Comparison of ENCODE assay signal across 24 cellular contexts in the genomic region with DNA sequence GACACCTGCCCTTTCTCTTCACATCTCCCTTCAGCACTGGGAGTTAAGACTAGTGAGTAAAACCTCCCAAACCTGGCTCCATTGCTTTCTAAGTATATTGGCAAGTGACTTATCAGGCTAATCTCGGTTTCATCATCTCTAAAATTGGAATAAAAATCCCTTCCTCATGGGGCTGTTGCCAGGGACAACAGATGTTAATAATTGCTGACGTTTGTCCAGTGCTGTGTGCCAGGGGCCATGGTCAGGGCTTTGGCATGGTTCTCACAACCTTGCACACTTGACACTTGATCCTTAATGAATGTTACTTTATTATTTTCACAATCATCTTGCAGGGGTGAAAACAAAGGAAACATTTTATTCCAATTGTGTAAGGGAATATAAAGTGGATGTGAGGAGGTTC. TPM values are rescaled to one million over a fixed set of nuclear protein-coding genes. Genes with fewer than 3 reads are reported as not detected.
"Had no signal": no experiment of that assay in that cellular context is flagged by ENCODE, and none has a peak within 500 bp of the region (broad histone marks: within the 10 kb centered on the region; RNA-seq: fewer than 3 reads in every experiment).

No MANE protein-coding gene starts in this region.

- H3K9me3 Mint-ChIP-seq: dendritic cell treated with granulocyte-macrophage colony-stimulating factor and Interleukin-4, amounts not matched to agents 40 ng/mL and 50 ng/mL, for 4 days; endodermal cell; nephron progenitor cell; type B pancreatic cell had no signal

- H3K4me3 Mint-ChIP-seq: dendritic cell treated with granulocyte-macrophage colony-stimulating factor and Interleukin-4, amounts not matched to agents 40 ng/mL and 50 ng/mL, for 4 days; endodermal cell; naive thymus-derived CD8-positive, alpha-beta T cell; nephron progenitor cell; stimulated activated effector memory CD8-positive, alpha-beta T cell treated with anti-CD3 and anti-CD28 coated beads, Interleukin-12 subunit alpha, Interleukin-12 subunit beta, amount 100 ng/mL, for 72 hours; type B pancreatic cell had no signal

- H3K27ac Mint-ChIP-seq: dendritic cell treated with granulocyte-macrophage colony-stimulating factor and Interleukin-4, amounts not matched to agents 40 ng/mL and 50 ng/mL, for 4 days; endodermal cell; naive thymus-derived CD8-positive, alpha-beta T cell; nephron progenitor cell; stimulated activated effector memory CD8-positive, alpha-beta T cell treated with anti-CD3 and anti-CD28 coated beads, Interleukin-12 subunit alpha, Interleukin-12 subunit beta, amount 100 ng/mL, for 72 hours; type B pancreatic cell had no signal

- DNase-seq: colonic mucosa; effector CD8-positive, alpha-beta T cell; endodermal cell; foreskin keratinocyte; heart left ventricle; kidney; left lung; naive thymus-derived CD8-positive, alpha-beta T cell; nephron progenitor cell; occipital lobe; ovary; retina; right lobe of liver; stimulated activated CD4-positive, alpha-beta T cell treated with anti-CD3 and anti-CD28 coated beads, Interleukin-2, amount 100 ng/mL, for 24 hours; stimulated activated CD4-positive, alpha-beta T cell treated with anti-CD3 and anti-CD28 coated beads, Interleukin-4, amount 100 ng/mL, for 24 hours; stimulated activated naive CD4-positive, alpha-beta T cell treated with Interleukin-2 at 50 U/mL for 16 hours; stomach; tibial artery had no signal

- H3K36me3 Mint-ChIP-seq: naive thymus-derived CD8-positive, alpha-beta T cell; stimulated activated effector memory CD8-positive, alpha-beta T cell treated with anti-CD3 and anti-CD28 coated beads, Interleukin-12 subunit alpha, Interleukin-12 subunit beta, amount 100 ng/mL, for 72 hours; type B pancreatic cell had no signal

- H3K27me3 Mint-ChIP-seq: dendritic cell treated with granulocyte-macrophage colony-stimulating factor and Interleukin-4, amounts not matched to agents 40 ng/mL and 50 ng/mL, for 4 days; naive thymus-derived CD8-positive, alpha-beta T cell; type B pancreatic cell had no signal

- H3K4me3 ChIP-seq: colonic mucosa, gastroesophageal sphincter, heart left ventricle, hepatocyte, left lung, ovary, right lobe of liver, smooth muscle cell, stomach, tibial artery had no signal

- H3K4me1 Mint-ChIP-seq: naive thymus-derived CD8-positive, alpha-beta T cell; stimulated activated effector memory CD8-positive, alpha-beta T cell treated with anti-CD3 and anti-CD28 coated beads, Interleukin-12 subunit alpha, Interleukin-12 subunit beta, amount 100 ng/mL, for 72 hours had no signal

RNA-seq across cellular contexts. Expression of gene TENM2, which starts 50.7 kb away (rescaled TPM):
- total RNA-seq: naive thymus-derived CD8-positive, alpha-beta T cell had no signal
